ENCODE assay signal across 1 cellular context in the genomic region with DNA sequence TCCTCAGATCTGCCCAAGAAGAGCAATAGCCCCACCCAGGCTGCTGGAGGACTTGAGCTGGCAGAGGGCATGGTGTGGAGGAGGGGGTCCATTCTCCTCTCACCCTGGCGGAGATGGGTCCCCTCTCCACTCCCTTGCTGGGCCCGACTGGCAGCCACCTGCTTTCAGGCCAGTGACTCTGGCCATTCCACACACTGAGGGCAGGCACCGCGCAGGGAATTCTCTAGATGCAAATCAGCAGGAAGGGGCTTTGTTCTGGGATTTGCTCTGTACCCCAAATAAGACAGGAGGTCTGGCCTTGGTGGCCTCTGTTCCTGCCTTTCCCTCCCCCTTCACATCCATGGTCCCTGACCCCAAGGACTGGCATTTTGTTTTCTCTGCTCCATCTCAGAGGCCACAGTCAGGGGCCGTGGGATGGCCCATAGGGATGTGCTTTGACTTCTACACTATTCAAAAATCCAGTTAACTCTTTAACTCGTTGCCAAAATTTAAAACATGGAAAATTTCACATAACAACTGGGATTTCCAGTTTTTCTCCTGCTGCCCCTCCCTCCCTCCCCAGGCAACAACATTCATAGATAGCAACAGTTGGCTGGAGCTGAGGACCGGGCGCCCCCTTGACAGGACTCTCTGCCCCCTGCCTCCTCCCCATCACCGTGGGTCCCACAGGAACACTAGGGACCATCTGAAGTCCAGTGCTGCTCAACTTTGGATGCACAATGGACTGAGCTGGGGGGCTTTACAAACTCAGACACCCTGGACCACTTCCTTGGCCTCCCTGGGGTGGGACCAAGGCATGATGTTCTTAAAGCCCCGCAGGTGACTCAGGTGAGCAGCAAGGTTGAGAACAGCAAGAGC.
TF ChIP-seq lines count a peak whose summit lies in the region.

No MANE protein-coding gene starts in this region.

TF ChIP-seq in HepG2, 621 proteins besides CTCF, POLR2A, EP300 and RAD21 (continued from another document):
- TF ChIP-seq, protein P1, sequence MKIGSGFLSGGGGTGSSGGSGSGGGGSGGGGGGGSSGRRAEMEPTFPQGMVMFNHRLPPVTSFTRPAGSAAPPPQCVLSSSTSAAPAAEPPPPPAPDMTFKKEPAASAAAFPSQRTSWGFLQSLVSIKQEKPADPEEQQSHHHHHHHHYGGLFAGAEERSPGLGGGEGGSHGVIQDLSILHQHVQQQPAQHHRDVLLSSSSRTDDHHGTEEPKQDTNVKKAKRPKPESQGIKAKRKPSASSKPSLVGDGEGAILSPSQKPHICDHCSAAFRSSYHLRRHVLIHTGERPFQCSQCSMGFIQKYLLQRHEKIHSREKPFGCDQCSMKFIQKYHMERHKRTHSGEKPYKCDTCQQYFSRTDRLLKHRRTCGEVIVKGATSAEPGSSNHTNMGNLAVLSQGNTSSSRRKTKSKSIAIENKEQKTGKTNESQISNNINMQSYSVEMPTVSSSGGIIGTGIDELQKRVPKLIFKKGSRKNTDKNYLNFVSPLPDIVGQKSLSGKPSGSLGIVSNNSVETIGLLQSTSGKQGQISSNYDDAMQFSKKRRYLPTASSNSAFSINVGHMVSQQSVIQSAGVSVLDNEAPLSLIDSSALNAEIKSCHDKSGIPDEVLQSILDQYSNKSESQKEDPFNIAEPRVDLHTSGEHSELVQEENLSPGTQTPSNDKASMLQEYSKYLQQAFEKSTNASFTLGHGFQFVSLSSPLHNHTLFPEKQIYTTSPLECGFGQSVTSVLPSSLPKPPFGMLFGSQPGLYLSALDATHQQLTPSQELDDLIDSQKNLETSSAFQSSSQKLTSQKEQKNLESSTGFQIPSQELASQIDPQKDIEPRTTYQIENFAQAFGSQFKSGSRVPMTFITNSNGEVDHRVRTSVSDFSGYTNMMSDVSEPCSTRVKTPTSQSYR (CRISPR knock-in tag; IDR thresholded peaks at IDR 0.05; ENCODE audit: borderline replicate concordance) = 0 out of 2 replicates have a peak, but pooled peaks have one; percentile 6
- TF ChIP-seq, protein P2, sequence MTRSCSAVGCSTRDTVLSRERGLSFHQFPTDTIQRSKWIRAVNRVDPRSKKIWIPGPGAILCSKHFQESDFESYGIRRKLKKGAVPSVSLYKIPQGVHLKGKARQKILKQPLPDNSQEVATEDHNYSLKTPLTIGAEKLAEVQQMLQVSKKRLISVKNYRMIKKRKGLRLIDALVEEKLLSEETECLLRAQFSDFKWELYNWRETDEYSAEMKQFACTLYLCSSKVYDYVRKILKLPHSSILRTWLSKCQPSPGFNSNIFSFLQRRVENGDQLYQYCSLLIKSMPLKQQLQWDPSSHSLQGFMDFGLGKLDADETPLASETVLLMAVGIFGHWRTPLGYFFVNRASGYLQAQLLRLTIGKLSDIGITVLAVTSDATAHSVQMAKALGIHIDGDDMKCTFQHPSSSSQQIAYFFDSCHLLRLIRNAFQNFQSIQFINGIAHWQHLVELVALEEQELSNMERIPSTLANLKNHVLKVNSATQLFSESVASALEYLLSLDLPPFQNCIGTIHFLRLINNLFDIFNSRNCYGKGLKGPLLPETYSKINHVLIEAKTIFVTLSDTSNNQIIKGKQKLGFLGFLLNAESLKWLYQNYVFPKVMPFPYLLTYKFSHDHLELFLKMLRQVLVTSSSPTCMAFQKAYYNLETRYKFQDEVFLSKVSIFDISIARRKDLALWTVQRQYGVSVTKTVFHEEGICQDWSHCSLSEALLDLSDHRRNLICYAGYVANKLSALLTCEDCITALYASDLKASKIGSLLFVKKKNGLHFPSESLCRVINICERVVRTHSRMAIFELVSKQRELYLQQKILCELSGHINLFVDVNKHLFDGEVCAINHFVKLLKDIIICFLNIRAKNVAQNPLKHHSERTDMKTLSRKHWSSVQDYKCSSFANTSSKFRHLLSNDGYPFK (CRISPR knock-in tag; IDR thresholded peaks at IDR 0.05; ENCODE audit: borderline replicate concordance) = no peak
- TF ChIP-seq TRIM24 (CRISPR knock-in tag; IDR thresholded peaks at IDR 0.05) = no peak
- no peak for TF ChIP-seq ZNF557 (CRISPR knock-in tag; IDR thresholded peaks at IDR 0.05)
- TF ChIP-seq, protein P3, sequence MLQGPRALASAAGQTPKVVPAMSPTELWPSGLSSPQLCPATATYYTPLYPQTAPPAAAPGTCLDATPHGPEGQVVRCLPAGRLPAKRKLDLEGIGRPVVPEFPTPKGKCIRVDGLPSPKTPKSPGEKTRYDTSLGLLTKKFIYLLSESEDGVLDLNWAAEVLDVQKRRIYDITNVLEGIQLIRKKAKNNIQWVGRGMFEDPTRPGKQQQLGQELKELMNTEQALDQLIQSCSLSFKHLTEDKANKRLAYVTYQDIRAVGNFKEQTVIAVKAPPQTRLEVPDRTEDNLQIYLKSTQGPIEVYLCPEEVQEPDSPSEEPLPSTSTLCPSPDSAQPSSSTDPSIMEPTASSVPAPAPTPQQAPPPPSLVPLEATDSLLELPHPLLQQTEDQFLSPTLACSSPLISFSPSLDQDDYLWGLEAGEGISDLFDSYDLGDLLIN (CRISPR knock-in tag; IDR thresholded peaks at IDR 0.05; ENCODE audit: borderline replicate concordance) = no peak
- no peak for TF ChIP-seq ZMAT3 (CRISPR knock-in tag; conservative IDR thresholded peaks at IDR 0.05)
- TF ChIP-seq MYNN (CRISPR knock-in tag; IDR thresholded peaks at IDR 0.05; ENCODE audit: low read depth) = no peak
- TF ChIP-seq, protein P4, sequence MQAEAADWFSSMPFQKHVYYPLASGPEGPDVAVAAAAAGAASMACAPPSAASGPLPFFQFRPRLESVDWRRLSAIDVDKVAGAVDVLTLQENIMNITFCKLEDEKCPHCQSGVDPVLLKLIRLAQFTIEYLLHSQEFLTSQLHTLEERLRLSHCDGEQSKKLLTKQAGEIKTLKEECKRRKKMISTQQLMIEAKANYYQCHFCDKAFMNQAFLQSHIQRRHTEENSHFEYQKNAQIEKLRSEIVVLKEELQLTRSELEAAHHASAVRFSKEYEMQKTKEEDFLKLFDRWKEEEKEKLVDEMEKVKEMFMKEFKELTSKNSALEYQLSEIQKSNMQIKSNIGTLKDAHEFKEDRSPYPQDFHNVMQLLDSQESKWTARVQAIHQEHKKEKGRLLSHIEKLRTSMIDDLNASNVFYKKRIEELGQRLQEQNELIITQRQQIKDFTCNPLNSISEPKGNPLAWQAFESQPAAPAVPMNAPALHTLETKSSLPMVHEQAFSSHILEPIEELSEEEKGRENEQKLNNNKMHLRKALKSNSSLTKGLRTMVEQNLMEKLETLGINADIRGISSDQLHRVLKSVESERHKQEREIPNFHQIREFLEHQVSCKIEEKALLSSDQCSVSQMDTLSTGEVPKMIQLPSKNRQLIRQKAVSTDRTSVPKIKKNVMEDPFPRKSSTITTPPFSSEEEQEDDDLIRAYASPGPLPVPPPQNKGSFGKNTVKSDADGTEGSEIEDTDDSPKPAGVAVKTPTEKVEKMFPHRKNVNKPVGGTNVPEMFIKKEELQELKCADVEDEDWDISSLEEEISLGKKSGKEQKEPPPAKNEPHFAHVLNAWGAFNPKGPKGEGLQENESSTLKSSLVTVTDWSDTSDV (CRISPR knock-in tag; IDR thresholded peaks at IDR 0.05) = 0 out of 2 replicates have a peak, but pooled peaks have one; percentile 5
- TF ChIP-seq, protein P5, sequence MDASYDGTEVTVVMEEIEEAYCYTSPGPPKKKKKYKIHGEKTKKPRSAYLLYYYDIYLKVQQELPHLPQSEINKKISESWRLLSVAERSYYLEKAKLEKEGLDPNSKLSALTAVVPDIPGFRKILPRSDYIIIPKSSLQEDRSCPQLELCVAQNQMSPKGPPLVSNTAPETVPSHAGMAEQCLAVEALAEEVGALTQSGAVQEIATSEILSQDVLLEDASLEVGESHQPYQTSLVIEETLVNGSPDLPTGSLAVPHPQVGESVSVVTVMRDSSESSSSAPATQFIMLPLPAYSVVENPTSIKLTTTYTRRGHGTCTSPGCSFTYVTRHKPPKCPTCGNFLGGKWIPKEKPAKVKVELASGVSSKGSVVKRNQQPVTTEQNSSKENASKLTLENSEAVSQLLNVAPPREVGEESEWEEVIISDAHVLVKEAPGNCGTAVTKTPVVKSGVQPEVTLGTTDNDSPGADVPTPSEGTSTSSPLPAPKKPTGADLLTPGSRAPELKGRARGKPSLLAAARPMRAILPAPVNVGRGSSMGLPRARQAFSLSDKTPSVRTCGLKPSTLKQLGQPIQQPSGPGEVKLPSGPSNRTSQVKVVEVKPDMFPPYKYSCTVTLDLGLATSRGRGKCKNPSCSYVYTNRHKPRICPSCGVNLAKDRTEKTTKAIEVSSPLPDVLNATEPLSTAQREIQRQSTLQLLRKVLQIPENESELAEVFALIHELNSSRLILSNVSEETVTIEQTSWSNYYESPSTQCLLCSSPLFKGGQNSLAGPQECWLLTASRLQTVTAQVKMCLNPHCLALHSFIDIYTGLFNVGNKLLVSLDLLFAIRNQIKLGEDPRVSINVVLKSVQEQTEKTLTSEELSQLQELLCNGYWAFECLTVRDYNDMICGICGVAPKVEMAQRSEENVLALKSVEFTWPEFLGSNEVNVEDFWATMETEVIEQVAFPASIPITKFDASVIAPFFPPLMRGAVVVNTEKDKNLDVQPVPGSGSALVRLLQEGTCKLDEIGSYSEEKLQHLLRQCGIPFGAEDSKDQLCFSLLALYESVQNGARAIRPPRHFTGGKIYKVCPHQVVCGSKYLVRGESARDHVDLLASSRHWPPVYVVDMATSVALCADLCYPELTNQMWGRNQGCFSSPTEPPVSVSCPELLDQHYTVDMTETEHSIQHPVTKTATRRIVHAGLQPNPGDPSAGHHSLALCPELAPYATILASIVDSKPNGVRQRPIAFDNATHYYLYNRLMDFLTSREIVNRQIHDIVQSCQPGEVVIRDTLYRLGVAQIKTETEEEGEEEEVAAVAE (CRISPR knock-in tag; IDR thresholded peaks at IDR 0.05; ENCODE audit: borderline replicate concordance) = no peak
- 0 out of 2 replicates have a peak, but pooled peaks have one; percentile 10 for TF ChIP-seq ZMYM2 (CRISPR knock-in tag; IDR thresholded peaks at IDR 0.05)
- no peak for TF ChIP-seq RARG (CRISPR knock-in tag; IDR thresholded peaks at IDR 0.05; ENCODE audit: low read depth)
- TF ChIP-seq MED1 (CRISPR knock-in tag; IDR thresholded peaks at IDR 0.05) = peak; percentile 33
- peak; percentile 67; the same call in 1 of the 2 replicates for TF ChIP-seq ZNF652 (CRISPR knock-in tag; IDR thresholded peaks at IDR 0.05; ENCODE audit: borderline replicate concordance, low read depth)
- no peak for TF ChIP-seq ZNF543 (CRISPR knock-in tag; IDR thresholded peaks at IDR 0.05)
- TF ChIP-seq ZNF879 (CRISPR knock-in tag; IDR thresholded peaks at IDR 0.05) = peak; percentile 11; the same call in 1 of the 2 replicates
